ENCODE assay signal across 1 cellular context in the genomic region with DNA sequence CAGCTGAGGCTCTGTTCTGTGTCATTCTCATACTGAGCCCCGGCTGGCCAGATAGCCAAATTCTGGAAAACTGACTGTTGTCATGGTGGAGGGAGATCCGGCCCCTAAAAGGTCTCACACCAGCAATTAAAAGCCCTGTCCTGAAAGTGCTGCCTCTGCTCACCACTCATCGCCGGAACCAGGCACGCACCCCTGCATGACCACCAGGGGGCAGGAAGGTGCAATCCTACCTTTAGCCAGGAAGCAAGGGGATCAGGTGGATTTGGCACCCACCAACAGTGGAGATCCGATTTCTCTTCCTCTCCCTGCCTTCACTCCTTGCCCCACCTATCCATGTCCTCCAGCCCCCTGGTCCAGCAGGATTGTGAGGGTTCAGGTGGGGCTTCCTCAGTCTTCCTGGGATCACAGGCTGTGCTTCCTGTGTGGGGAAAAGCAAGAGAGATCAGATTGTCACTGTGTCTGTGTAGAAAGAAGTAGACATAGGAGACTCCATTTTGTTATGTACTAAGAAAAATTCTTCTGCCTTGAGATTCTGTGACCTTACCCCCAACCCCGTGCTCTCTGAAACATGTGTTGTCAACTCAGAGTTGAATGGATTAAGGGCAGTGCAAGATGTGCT.
TF ChIP-seq lines count a peak whose summit lies in the region.

No MANE protein-coding gene starts in this region.

TF ChIP-seq in SK-N-SH treated with all-trans-retinoic acid at 6 μM for 48 hours, 23 proteins besides CTCF, POLR2A, EP300 and RAD21 (continued from another document):
- TF ChIP-seq, protein P1, sequence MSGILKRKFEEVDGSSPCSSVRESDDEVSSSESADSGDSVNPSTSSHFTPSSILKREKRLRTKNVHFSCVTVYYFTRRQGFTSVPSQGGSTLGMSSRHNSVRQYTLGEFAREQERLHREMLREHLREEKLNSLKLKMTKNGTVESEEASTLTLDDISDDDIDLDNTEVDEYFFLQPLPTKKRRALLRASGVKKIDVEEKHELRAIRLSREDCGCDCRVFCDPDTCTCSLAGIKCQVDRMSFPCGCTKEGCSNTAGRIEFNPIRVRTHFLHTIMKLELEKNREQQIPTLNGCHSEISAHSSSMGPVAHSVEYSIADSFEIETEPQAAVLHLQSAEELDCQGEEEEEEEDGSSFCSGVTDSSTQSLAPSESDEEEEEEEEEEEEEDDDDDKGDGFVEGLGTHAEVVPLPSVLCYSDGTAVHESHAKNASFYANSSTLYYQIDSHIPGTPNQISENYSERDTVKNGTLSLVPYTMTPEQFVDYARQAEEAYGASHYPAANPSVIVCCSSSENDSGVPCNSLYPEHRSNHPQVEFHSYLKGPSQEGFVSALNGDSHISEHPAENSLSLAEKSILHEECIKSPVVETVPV (CRISPR knock-in tag; IDR thresholded peaks at IDR 0.05): no peak
- TF ChIP-seq SNAI2 (CRISPR knock-in tag; IDR thresholded peaks at IDR 0.05): no peak
